In genomic region chr7:39623312-39624201, GRCh38 we compare ENCODE assay signal across 1 cellular context.
TF ChIP-seq lines count a peak whose summit lies in the region.

TSS of gene RALA (plus strand) at chr7:39623572. CDS start at chr7:39686668, 63,096 bp downstream.

TF ChIP-seq in HepG2, 621 proteins besides CTCF, POLR2A, EP300 and RAD21 (continued from another document and continues in another):
- TF ChIP-seq UBTF (CRISPR knock-in tag; IDR thresholded peaks at IDR 0.05) (peak; percentile 75), SRY (CRISPR knock-in tag; IDR thresholded peaks at IDR 0.05) (peak; percentile 67), BRD4 (CRISPR knock-in tag; IDR thresholded peaks at IDR 0.05) (no peak), GATAD1 (CRISPR knock-in tag; IDR thresholded peaks at IDR 0.05) (peak; percentile 77), PBX2 (CRISPR knock-in tag; IDR thresholded peaks at IDR 0.05) (no peak), ZNF496 (CRISPR knock-in tag; IDR thresholded peaks at IDR 0.05; ENCODE audit: insufficient replicate concordance) (no peak), POLR2AphosphoS2 (IDR thresholded peaks at IDR 0.05; ENCODE audit: low read depth, low read length) (no peak), ZNF703 (CRISPR knock-in tag; IDR thresholded peaks at IDR 0.05; ENCODE audit: borderline replicate concordance) (peak; percentile 58; the same call in 1 of the 2 replicates), HOXA3 (CRISPR knock-in tag; IDR thresholded peaks at IDR 0.05) (0 out of 2 replicates have a peak, but pooled peaks have one; percentile 21), NFAT5 (CRISPR knock-in tag; IDR thresholded peaks at IDR 0.05) (no peak), ZNF740 (CRISPR knock-in tag; IDR thresholded peaks at IDR 0.05) (no peak), ZNF33A (CRISPR knock-in tag; IDR thresholded peaks at IDR 0.05; ENCODE audit: borderline replicate concordance) (no peak), ZNF777 (CRISPR knock-in tag; IDR thresholded peaks at IDR 0.05) (no peak), ZNF256 (CRISPR knock-in tag; conservative IDR thresholded peaks at IDR 0.05) (0 out of 2 replicates have a peak, but pooled peaks have one; percentile 49), NR2F2 (IDR thresholded peaks at IDR 0.05; ENCODE audit: borderline replicate concordance, low read depth) (no peak), SP140L (CRISPR knock-in tag; IDR thresholded peaks at IDR 0.05; ENCODE audit: borderline replicate concordance) (no peak), ZNF564 (CRISPR knock-in tag; IDR thresholded peaks at IDR 0.05) (0 out of 2 replicates have a peak, but pooled peaks have one; percentile 10), NFRKB (IDR thresholded peaks at IDR 0.05) (no peak; the same call in 1 of the 2 replicates), HMG20B (CRISPR knock-in tag; conservative IDR thresholded peaks at IDR 0.05) (no peak; the same call in 1 of the 2 replicates), ZNF614 (CRISPR knock-in tag; IDR thresholded peaks at IDR 0.05; ENCODE audit: borderline replicate concordance) (peak; percentile 37; the same call in 1 of the 2 replicates), ZNF251 (CRISPR knock-in tag; IDR thresholded peaks at IDR 0.05) (no peak), ZNF318 (CRISPR knock-in tag; IDR thresholded peaks at IDR 0.05) (no peak), GLI4 (CRISPR knock-in tag; IDR thresholded peaks at IDR 0.05; ENCODE audit: borderline replicate concordance) (0 out of 2 replicates have a peak, but pooled peaks have one; percentile 43), ATF7-NPFF (CRISPR knock-in tag; IDR thresholded peaks at IDR 0.05; ENCODE audit: low read depth) (peak; percentile 38; the same call in 1 of the 2 replicates), SNAPC2 (CRISPR knock-in tag; IDR thresholded peaks at IDR 0.05) (0 out of 2 replicates have a peak, but pooled peaks have one; percentile 33), MTERF4 (CRISPR knock-in tag; IDR thresholded peaks at IDR 0.05) (peak; percentile 68; the same call in 1 of the 2 replicates), CENPBD1 (CRISPR knock-in tag; IDR thresholded peaks at IDR 0.05; ENCODE audit: borderline replicate concordance, low read depth) (no peak), NCOA1 (CRISPR knock-in tag; IDR thresholded peaks at IDR 0.05) (no peak), MED8 (CRISPR knock-in tag; IDR thresholded peaks at IDR 0.05; ENCODE audit: insufficient replicate concordance) (no peak), SATB2 (CRISPR knock-in tag; IDR thresholded peaks at IDR 0.05) (no peak), ZNF768 (CRISPR knock-in tag; IDR thresholded peaks at IDR 0.05) (peak; percentile 33; the same call in 1 of the 2 replicates)
